18 cellular contexts compared by ENCODE assay signal in genomic region chr2:3597567-3597966, GRCh38. TPM values are rescaled to one million over a fixed set of nuclear protein-coding genes. Genes with fewer than 3 reads are reported as not detected.
A peak's percentile ranks its signal among the peaks of the same experiment; 100 is the strongest.
DNase-seq lines count a peak whose midpoint lies in the region; ATAC-seq and TF ChIP-seq lines count a peak whose summit lies in the region.
"Had no signal": no experiment of that assay in that cellular context is flagged by ENCODE, and none has a peak within 500 bp of the region (broad histone marks: within the 10 kb centered on the region; RNA-seq: fewer than 3 reads in every experiment).

No MANE protein-coding gene starts in this region.

- no peak overlapping the region for H3K4me3 Mint-ChIP-seq in activated T-helper 17 cell treated with anti-CD3 and anti-CD28 coated beads, Interleukin-2, amount 50 U/mL, for 72 hours
- H3K4me3 Mint-ChIP-seq: B cell; HFFc6; T-helper 1 cell treated with Interleukin-12 subunit alpha and Interleukin-12 subunit beta and Interleukin-4 antibody, amounts not matched to agents 30 μg/mL and 1 μg/mL, for 36 hours had no signal

- no peak for TF ChIP-seq POLR2A in breast epithelium (IDR thresholded peaks at IDR 0.05)

- DNase-seq in stimulated activated CD4-positive, alpha-beta T cell treated with anti-CD3 and anti-CD28 coated beads, Interleukin-15, amount 100 ng/mL, for 24 hours: peak; percentile 30
- no peak for DNase-seq in stimulated activated CD4-positive, alpha-beta T cell treated with anti-CD3 and anti-CD28 coated beads, Interleukin-4, amount 100 ng/mL, for 4 hours
- no peak for DNase-seq in CD1c-positive myeloid dendritic cell (ENCODE audit: extremely low spot score)
- DNase-seq in DMS 273 treated with DMSO at 0.1 percent for 48 hours (lab: John Stamatoyannopoulos, UW): no peak
- no peak for DNase-seq in breast epithelium (ENCODE audit: low spot score in 2 of 2)
- DNase-seq: DND-41, erythroblast, HFFc6, KG1, kidney glomerular epithelial cell, NCI-H1436 treated with DMSO at 0.1 percent for 48 hours, uterus had no signal

- no peaks in the 10 kb centered on the region for H3K4me1 Mint-ChIP-seq in activated T-helper 17 cell treated with anti-CD3 and anti-CD28 coated beads, Interleukin-2, amount 50 U/mL, for 72 hours
- H3K4me1 Mint-ChIP-seq: B cell had no signal

- ATAC-seq in HG02610 (IDR thresholded peaks at IDR 0.05; ENCODE audit: unreplicated experiment): peak; percentile 34
- ATAC-seq in activated T-helper 17 cell treated with anti-CD3 and anti-CD28 coated beads, Interleukin-2, amount 50 U/mL, for 72 hours (replicated peaks): peak; percentile 73
- ATAC-seq in GM18870 (IDR thresholded peaks at IDR 0.05; ENCODE audit: unreplicated experiment): no peak

- no peaks in the 10 kb centered on the region for H3K36me3 Mint-ChIP-seq in activated T-helper 17 cell treated with anti-CD3 and anti-CD28 coated beads, Interleukin-2, amount 50 U/mL, for 72 hours (ENCODE audit: low read depth)

- H3K27me3 Mint-ChIP-seq in activated T-helper 17 cell treated with anti-CD3 and anti-CD28 coated beads, Interleukin-2, amount 50 U/mL, for 72 hours: peaks cover 7% of the 10 kb centered on the region
- H3K27me3 Mint-ChIP-seq: B cell had no signal

- TF ChIP-seq CTCF in breast epithelium (IDR thresholded peaks at IDR 0.05): no peak

- H3K4me1 ChIP-seq in breast epithelium: no peaks in the 10 kb centered on the region
- H3K4me1 ChIP-seq: uterus had no signal

- H3K9me3 Mint-ChIP-seq in activated T-helper 17 cell treated with anti-CD3 and anti-CD28 coated beads, Interleukin-2, amount 50 U/mL, for 72 hours: no peaks in the 10 kb centered on the region
- H3K9me3 Mint-ChIP-seq: HFFc6; T-helper 1 cell treated with Interleukin-12 subunit alpha and Interleukin-12 subunit beta and Interleukin-4 antibody, amounts not matched to agents 30 μg/mL and 1 μg/mL, for 36 hours had no signal

- H3K27me3 ChIP-seq in breast epithelium: no peaks in the 10 kb centered on the region
- H3K27me3 ChIP-seq: uterus had no signal

- H3K4me3 ChIP-seq in breast epithelium: no peak overlapping the region
- H3K4me3 ChIP-seq: uterus had no signal

- no peak overlapping the region for H3K27ac Mint-ChIP-seq in activated T-helper 17 cell treated with anti-CD3 and anti-CD28 coated beads, Interleukin-2, amount 50 U/mL, for 72 hours
- H3K27ac Mint-ChIP-seq: B cell; HFFc6; T-helper 1 cell treated with Interleukin-12 subunit alpha and Interleukin-12 subunit beta and Interleukin-4 antibody, amounts not matched to agents 30 μg/mL and 1 μg/mL, for 36 hours had no signal

- intact Hi-C loops in breast epithelium (cut with DNase I; ENCODE audit: low total_unique reads): no loop called here

- no peaks in the 10 kb centered on the region for H3K9me3 ChIP-seq in breast epithelium
- H3K9me3 ChIP-seq: uterus had no signal

- H3K36me3 ChIP-seq in breast epithelium: no peaks in the 10 kb centered on the region
- H3K36me3 ChIP-seq: uterus had no signal

- H3K27ac ChIP-seq in breast epithelium: no peak overlapping the region
- H3K27ac ChIP-seq: uterus had no signal

RNA-seq across cellular contexts. Expression of gene COLEC11, which starts 2.7 kb away (rescaled TPM):
- total RNA-seq in activated T-helper 17 cell treated with anti-CD3 and anti-CD28 coated beads, Interleukin-2, amount 50 U/mL, for 72 hours: under 1 TPM in 1 of 2 donors, not detected in 1; 0.54 TPM
- total RNA-seq in breast epithelium: 1 to 10 TPM in 2 of 3 donors, under 1 TPM in 1; 0.33 to 1.9 (median 1.0) TPM
- total RNA-seq: B cell, HFFc6, renal cortical epithelial cell had no signal

RNA-seq across cellular contexts. Expression of gene RPS7, which starts 22.5 kb away (rescaled TPM):
- 1,000 to 10,000 TPM; 1,635 to 1,848 TPM for total RNA-seq in activated T-helper 17 cell treated with anti-CD3 and anti-CD28 coated beads, Interleukin-2, amount 50 U/mL, for 72 hours
- 1,000 to 10,000 TPM; 2,542 to 4,150 (median 3,724) TPM for total RNA-seq in breast epithelium

RNA-seq across cellular contexts. Expression of gene RNASEH1, which starts 39.4 kb away (rescaled TPM):
- 10 to 100 TPM; 10.3 to 31.7 TPM for total RNA-seq in activated T-helper 17 cell treated with anti-CD3 and anti-CD28 coated beads, Interleukin-2, amount 50 U/mL, for 72 hours
- 10 to 100 TPM; 17.3 to 22.1 (median 21.0) TPM for total RNA-seq in breast epithelium
